Comparison of ENCODE assay signal across 30 cellular contexts in genomic region chr7:42074079-42074478, GRCh38.
"Had no signal": no experiment of that assay in that cellular context is flagged by ENCODE, and none has a peak within 500 bp of the region (broad histone marks: within the 10 kb centered on the region; RNA-seq: fewer than 3 reads in every experiment).

No MANE protein-coding gene starts in this region.

- H3K27me3 ChIP-seq: adrenal gland, ascending aorta, brain microvascular endothelial cell, foreskin keratinocyte, heart left ventricle, pancreas, stomach, suprapubic skin, transverse colon, vagina had no signal

- H3K4me2 ChIP-seq: smooth muscle cell had no signal

- H3K4me3 Mint-ChIP-seq: activated CD4-positive, alpha-beta T cell treated with anti-CD3 and anti-CD28 coated beads for 36 hours; activated naive CD4-positive, alpha-beta T cell treated with anti-CD3 and anti-CD28 coated beads for 36 hours; activated naive CD8-positive, alpha-beta T cell treated with anti-CD3 and anti-CD28 coated beads for 36 hours; natural killer cell; stimulated activated naive B cell treated with anti-CD40 and anti-IgM and Interleukin-4, amounts not matched to agents 10 μg/mL and 1 μg/mL and 100 μg/mL, for 72 hours; T-helper 2 cell treated with Interferon-gamma antibody and Interleukin-4, amounts not matched to agents 5 μg/mL and 100 μg/mL, for 36 hours had no signal

- H3K9me3 ChIP-seq: adrenal gland, ascending aorta, heart left ventricle, lower lobe of right lung, pancreas, prostate gland, stomach, suprapubic skin, transverse colon, vagina had no signal

- H3K27ac Mint-ChIP-seq: activated CD4-positive, alpha-beta T cell treated with anti-CD3 and anti-CD28 coated beads for 36 hours; activated naive CD4-positive, alpha-beta T cell treated with anti-CD3 and anti-CD28 coated beads for 36 hours; activated naive CD8-positive, alpha-beta T cell treated with anti-CD3 and anti-CD28 coated beads for 36 hours; natural killer cell; stimulated activated naive B cell treated with anti-CD40 and anti-IgM and Interleukin-4, amounts not matched to agents 10 μg/mL and 1 μg/mL and 100 μg/mL, for 72 hours; T-helper 2 cell treated with Interferon-gamma antibody and Interleukin-4, amounts not matched to agents 5 μg/mL and 100 μg/mL, for 36 hours had no signal

- H3K4me1 ChIP-seq: ascending aorta, pancreas, prostate gland, stomach had no signal

- H3K9me3 Mint-ChIP-seq: activated naive CD4-positive, alpha-beta T cell treated with anti-CD3 and anti-CD28 coated beads for 36 hours; activated naive CD8-positive, alpha-beta T cell treated with anti-CD3 and anti-CD28 coated beads for 36 hours; natural killer cell; stimulated activated naive B cell treated with anti-CD40 and anti-IgM and Interleukin-4, amounts not matched to agents 10 μg/mL and 1 μg/mL and 100 μg/mL, for 72 hours; T-helper 2 cell treated with Interferon-gamma antibody and Interleukin-4, amounts not matched to agents 5 μg/mL and 100 μg/mL, for 36 hours had no signal

- H3K27me3 Mint-ChIP-seq: activated CD4-positive, alpha-beta T cell treated with anti-CD3 and anti-CD28 coated beads for 36 hours; activated naive CD8-positive, alpha-beta T cell treated with anti-CD3 and anti-CD28 coated beads for 36 hours had no signal

- ATAC-seq: activated CD4-positive, alpha-beta T cell treated with anti-CD3 and anti-CD28 coated beads for 36 hours; esophagus mucosa; foreskin keratinocyte; heart left ventricle; lower lobe of right lung; natural killer cell; pancreas; stimulated activated naive B cell treated with anti-CD40 and anti-IgM and Interleukin-4, amounts not matched to agents 10 μg/mL and 1 μg/mL and 100 μg/mL, for 72 hours had no signal

- H3K4me1 Mint-ChIP-seq: activated CD4-positive, alpha-beta T cell treated with anti-CD3 and anti-CD28 coated beads for 36 hours; activated naive CD8-positive, alpha-beta T cell treated with anti-CD3 and anti-CD28 coated beads for 36 hours had no signal

- H3K4me3 ChIP-seq: adrenal gland, ascending aorta, heart left ventricle, lower lobe of right lung, pancreas, prostate gland, smooth muscle cell, stomach, suprapubic skin, transverse colon, vagina had no signal

- H3K36me3 ChIP-seq: adrenal gland, brain microvascular endothelial cell, lower lobe of right lung, pancreas, prostate gland, stomach, transverse colon, vagina had no signal

- FAIRE-seq: endothelial cell of umbilical vein, pancreas had no signal

- H3K36me3 Mint-ChIP-seq: activated naive CD8-positive, alpha-beta T cell treated with anti-CD3 and anti-CD28 coated beads for 36 hours; natural killer cell; stimulated activated naive B cell treated with anti-CD40 and anti-IgM and Interleukin-4, amounts not matched to agents 10 μg/mL and 1 μg/mL and 100 μg/mL, for 72 hours had no signal

- DNase-seq: activated CD4-positive, alpha-beta T cell treated with anti-CD3 and anti-CD28 coated beads for 36 hours; activated CD4-positive, alpha-beta T cell treated with anti-CD3 and anti-CD28 coated beads, Interleukin-2, amount 50 U/mL, for 4 hours; activated CD4-positive, CD25-positive, alpha-beta regulatory T cell; activated effector memory CD4-positive, alpha-beta T cell treated with Interleukin-2 at 50 U/mL for 16 hours; activated naive CD4-positive, alpha-beta T cell treated with anti-CD3 and anti-CD28 coated beads for 36 hours; activated naive CD8-positive, alpha-beta T cell treated with anti-CD3 and anti-CD28 coated beads for 36 hours; adrenal gland; brain microvascular endothelial cell; central memory CD4-positive, alpha-beta T cell; foreskin keratinocyte; heart left ventricle; hypothalamus; lower lobe of right lung; mesenchymal stem cell; natural killer cell; nucleus accumbens; pancreas; stimulated activated CD4-positive, alpha-beta T cell treated with anti-CD3 and anti-CD28 coated beads, Interleukin-1b, Interleukin-23, amount 100 ng/mL, for 48 hours; stimulated activated naive B cell treated with anti-CD40 and anti-IgM and Interleukin-4, amounts not matched to agents 10 μg/mL and 1 μg/mL and 100 μg/mL, for 72 hours; stomach; T-helper 1 cell; transverse colon had no signal

- H3K27ac ChIP-seq: adrenal gland, ascending aorta, brain microvascular endothelial cell, foreskin keratinocyte, heart left ventricle, lower lobe of right lung, pancreas, prostate gland, stomach, suprapubic skin, transverse colon, vagina had no signal
